1 cellular context compared by ENCODE assay signal in genomic region chr11:67062526-67063373, GRCh38.
TF ChIP-seq lines count a peak whose summit lies in the region.

No MANE protein-coding gene starts in this region.

TF ChIP-seq in HCT116, 20 proteins besides CTCF, POLR2A, EP300 and RAD21:
- TF ChIP-seq JUND (IDR thresholded peaks at IDR 0.05): no peak
- TF ChIP-seq ATF3 (IDR thresholded peaks at IDR 0.05): no peak
- no peak for TF ChIP-seq EGR1 (IDR thresholded peaks at IDR 0.05; ENCODE audit: low read depth)
- TF ChIP-seq SP1 (IDR thresholded peaks at IDR 0.05; ENCODE audit: low read depth): no peak
- TF ChIP-seq CEBPB (IDR thresholded peaks at IDR 0.05; ENCODE audit: low read depth): no peak
- TF ChIP-seq POLR2AphosphoS5 (IDR thresholded peaks at IDR 0.05; ENCODE audit: low read depth, low read length): 0 out of 2 replicates have a peak, but pooled peaks have one; percentile 15
- TF ChIP-seq TCF7L2 (IDR thresholded peaks at IDR 0.05; ENCODE audit: borderline replicate concordance, extremely low read depth, insufficient read depth, insufficient read length): no peak
TF ChIP-seq in HCT116: peak in this region for 1.
